In the genomic region with DNA sequence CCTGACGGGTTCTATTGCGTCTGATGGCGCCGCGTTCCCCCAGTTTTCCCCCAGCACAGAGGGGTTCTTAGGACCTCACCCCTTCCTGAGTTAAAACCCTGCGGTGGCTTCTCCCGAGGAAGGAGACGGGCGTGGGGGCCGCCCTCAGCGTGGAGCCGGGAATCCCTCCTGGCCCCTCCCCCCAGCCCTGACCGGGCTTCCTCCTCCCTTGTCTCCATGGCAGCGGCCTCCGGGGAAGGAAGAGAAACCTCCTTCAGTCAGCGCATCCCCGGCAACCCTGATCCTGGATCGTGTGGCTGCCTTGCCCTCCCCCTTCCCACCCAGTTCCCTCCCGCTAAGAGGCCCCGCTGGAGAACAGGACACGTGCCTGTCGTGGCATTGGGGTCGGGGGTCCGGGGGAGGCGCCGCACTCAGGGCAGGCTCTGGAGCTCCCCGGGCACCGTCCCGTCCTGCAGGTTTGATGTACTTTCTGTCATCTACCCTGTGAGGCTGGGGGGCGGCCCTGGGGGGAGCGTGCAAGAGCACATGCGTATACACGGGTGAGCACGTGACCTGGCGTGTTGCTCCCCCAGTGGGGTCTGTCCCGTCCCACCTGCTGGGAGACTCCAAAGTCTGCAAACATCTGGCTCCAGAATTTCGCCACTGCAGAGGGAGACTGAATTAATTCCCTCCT, we compare ENCODE assay signal across 11 cellular contexts. TPM values are rescaled to one million over a fixed set of nuclear protein-coding genes. Genes with fewer than 3 reads are reported as not detected.
DNase-seq lines count a peak whose midpoint lies in the region; ATAC-seq, FAIRE-seq and TF ChIP-seq lines count a peak whose summit lies in the region.
"Had no signal": no experiment of that assay in that cellular context is flagged by ENCODE, and none has a peak within 500 bp of the region (broad histone marks: within the 10 kb centered on the region; RNA-seq: fewer than 3 reads in every experiment).

No MANE protein-coding gene starts in this region.

- no peak for FAIRE-seq in pancreas (lab: Jason Lieb, UNC)

- intact Hi-C loops in esophagus squamous epithelium (cut with DNase I) (no loop called here), pancreas (cut with DNase I) (no loop called here)
- intact Hi-C loops in activated naive CD4-positive, alpha-beta T cell treated with anti-CD3 and anti-CD28 coated beads for 36 hours (cut with micrococcal nuclease): no loop called here

- DNase-seq in D341Med (ENCODE audit: low spot score) (peak; percentile 70), NCI-H748 (lab: John Stamatoyannopoulos, UW; ENCODE audit: unreplicated experiment) (peak; percentile 66), esophagus squamous epithelium (lab: John Stamatoyannopoulos, UW) (no peak), pancreas (peak in 1 of 6 donors; percentile 23), SW 1271 (lab: John Stamatoyannopoulos, UW) (no peak), NCI-H1048 (lab: John Stamatoyannopoulos, UW) (no peak)
- DNase-seq in activated T-cell treated with anti-CD3 and anti-CD28 coated beads, Interleukin-2, amount 50 U/mL, for 1 hour: no peak
- DNase-seq in activated naive CD4-positive, alpha-beta T cell treated with anti-CD3 and anti-CD28 coated beads for 36 hours: no peak
- DNase-seq: activated B cell treated with CpG ODN at 0.5 μM for 24 hours; effector CD4-positive, alpha-beta T cell had no signal

- CTCF ChIA-PET in activated naive CD4-positive, alpha-beta T cell treated with anti-CD3 and anti-CD28 coated beads for 36 hours (lab: Charles Lee): no interaction called here

- H3K9me3 Mint-ChIP-seq in activated naive CD4-positive, alpha-beta T cell treated with anti-CD3 and anti-CD28 coated beads for 36 hours: no peaks in the 10 kb centered on the region
- H3K9me3 Mint-ChIP-seq: activated B cell treated with CpG ODN at 0.5 μM for 24 hours had no signal

- H3K27ac ChIP-seq in esophagus squamous epithelium (peak overlapping the region; percentile 60 to 89 (median 78)), pancreas (peak overlapping the region in 1 of 4 donors; percentile 43)
- H3K27ac ChIP-seq: HL-60 had no signal

- H3K9me3 ChIP-seq in esophagus squamous epithelium (no peaks in the 10 kb centered on the region), pancreas (no peaks in the 10 kb centered on the region)

- H3K36me3 Mint-ChIP-seq in activated naive CD4-positive, alpha-beta T cell treated with anti-CD3 and anti-CD28 coated beads for 36 hours (ENCODE audit: low read depth): no peaks in the 10 kb centered on the region

- ATAC-seq in pancreas: peak in 3 of 4 donors; percentile 29 to 57 (median 56)

- WGBS in esophagus squamous epithelium, 2 donors: 38 to 66% methylated on average over 17 to 18 of the region's 37 CpGs
- 49 to 63% methylated on average over 34 to 37 of the region's 37 CpGs for WGBS in pancreas, 2 donors

- H3K4me3 ChIP-seq in esophagus squamous epithelium (peak overlapping the region in 1 of 4 donors; percentile 35), pancreas (no peak overlapping the region)

- H3K27me3 ChIP-seq in esophagus squamous epithelium (peaks cover 0 to 54% (median 0%) of the 10 kb centered on the region in 4 donors), pancreas (no peaks in the 10 kb centered on the region)

- H3K4me1 Mint-ChIP-seq in activated naive CD4-positive, alpha-beta T cell treated with anti-CD3 and anti-CD28 coated beads for 36 hours (ENCODE audit: low read depth): no peaks in the 10 kb centered on the region
- H3K4me1 Mint-ChIP-seq: activated B cell treated with CpG ODN at 0.5 μM for 24 hours had no signal

- no peak for TF ChIP-seq POLR2A in esophagus squamous epithelium (IDR thresholded peaks at IDR 0.05)

- no peak overlapping the region for H3K27ac Mint-ChIP-seq in activated naive CD4-positive, alpha-beta T cell treated with anti-CD3 and anti-CD28 coated beads for 36 hours
- H3K27ac Mint-ChIP-seq: activated B cell treated with CpG ODN at 0.5 μM for 24 hours had no signal

- peaks cover 7% of the 10 kb centered on the region for H3K27me3 Mint-ChIP-seq in activated naive CD4-positive, alpha-beta T cell treated with anti-CD3 and anti-CD28 coated beads for 36 hours (ENCODE audit: low read depth)
- H3K27me3 Mint-ChIP-seq: activated B cell treated with CpG ODN at 0.5 μM for 24 hours had no signal

- TF ChIP-seq CTCF in esophagus squamous epithelium (IDR thresholded peaks at IDR 0.05): no peak
- TF ChIP-seq CTCF in pancreas (IDR thresholded peaks at IDR 0.05): no peak

- H3K4me1 ChIP-seq in esophagus squamous epithelium (peaks cover 3 to 43% (median 34%) of the 10 kb centered on the region in 3 donors), pancreas (peaks cover 0 to 7% (median 5%) of the 10 kb centered on the region in 3 donors)

- H3K4me3 Mint-ChIP-seq in activated naive CD4-positive, alpha-beta T cell treated with anti-CD3 and anti-CD28 coated beads for 36 hours: no peak overlapping the region
- H3K4me3 Mint-ChIP-seq: activated B cell treated with CpG ODN at 0.5 μM for 24 hours had no signal

- H3K36me3 ChIP-seq in esophagus squamous epithelium: no peaks in the 10 kb centered on the region
- H3K36me3 ChIP-seq in pancreas: no peaks in the 10 kb centered on the region

RNA-seq across cellular contexts. Expression of a gene that starts 30.5 kb away (rescaled TPM):
- 10 to 100 TPM in 1 of 4 donors, 1 to 10 TPM in 3; 1.7 to 14.7 (median 5.6) TPM for total RNA-seq in esophagus squamous epithelium
- 1 to 10 TPM; 2.5 to 5.4 (median 3.6) TPM for total RNA-seq in pancreas
- 10 to 100 TPM; 12.8 to 20.5 TPM for polyA plus RNA-seq in pancreas
- under 1 TPM; 0.50 to 0.84 TPM for total RNA-seq in activated naive CD4-positive, alpha-beta T cell treated with anti-CD3 and anti-CD28 coated beads for 36 hours

RNA-seq across cellular contexts. Expression of a gene that starts 41.7 kb away (rescaled TPM):
- under 1 TPM in 1 of 4 donors, not detected in 3; 0.27 TPM for total RNA-seq in esophagus squamous epithelium
- total RNA-seq in pancreas: under 1 TPM in 1 of 6 donors, not detected in 5; 0.26 TPM
- under 1 TPM in 1 of 2 donors, not detected in 1; 0.12 TPM for polyA plus RNA-seq in pancreas
- not detected for total RNA-seq in activated naive CD4-positive, alpha-beta T cell treated with anti-CD3 and anti-CD28 coated beads for 36 hours
- total RNA-seq: activated B cell treated with CpG ODN at 0.5 μM for 24 hours had no signal

RNA-seq across cellular contexts. Expression of a gene that starts 46.6 kb away (rescaled TPM):
- total RNA-seq in esophagus squamous epithelium (100 to 1,000 TPM in 1 of 4 donors, 10 to 100 TPM in 2, 1 to 10 TPM in 1; 4.0 to 537 (median 20.2) TPM), pancreas (1 to 10 TPM in 5 of 6 donors, under 1 TPM in 1; 0.69 to 9.9 (median 4.8) TPM)
- 10 to 100 TPM in 1 of 2 donors, 1 to 10 TPM in 1; 2.4 to 12.2 TPM for polyA plus RNA-seq in pancreas
- total RNA-seq in activated naive CD4-positive, alpha-beta T cell treated with anti-CD3 and anti-CD28 coated beads for 36 hours: not detected
- total RNA-seq: activated B cell treated with CpG ODN at 0.5 μM for 24 hours had no signal

RNA-seq across cellular contexts. Expression of a gene that starts 57.1 kb away (rescaled TPM):
- total RNA-seq in esophagus squamous epithelium: 100 to 1,000 TPM in 1 of 4 donors, 10 to 100 TPM in 2, 1 to 10 TPM in 1; 3.0 to 395 (median 16.7) TPM
- total RNA-seq in pancreas: 10 to 100 TPM in 1 of 6 donors, 1 to 10 TPM in 5; 1.1 to 17.0 (median 4.9) TPM
- 10 to 100 TPM in 1 of 2 donors, 1 to 10 TPM in 1; 1.3 to 14.5 TPM for polyA plus RNA-seq in pancreas
- total RNA-seq in activated naive CD4-positive, alpha-beta T cell treated with anti-CD3 and anti-CD28 coated beads for 36 hours: not detected
- total RNA-seq: activated B cell treated with CpG ODN at 0.5 μM for 24 hours had no signal

Comparison
In these comparisons a context has a peak if more than half of its experiments do, and no peak if none do; other contexts are left out.
1. DNase-seq: peak in D341Med (single experiment) and NCI-H748 (single experiment); none in esophagus squamous epithelium (single experiment), SW 1271 (0 of 2), activated T-cell treated with anti-CD3 and anti-CD28 coated beads, Interleukin-2, amount 50 U/mL, for 1 hour (single experiment), activated naive CD4-positive, alpha-beta T cell treated with anti-CD3 and anti-CD28 coated beads for 36 hours (single experiment) and NCI-H1048 (single experiment).